ENCODE assay signal across 22 cellular contexts in genomic region chr3:115381573-115381912, GRCh38.
DNase-seq lines count a peak whose midpoint lies in the region; ATAC-seq and TF ChIP-seq lines count a peak whose summit lies in the region.
"Had no signal": no experiment of that assay in that cellular context is flagged by ENCODE, and none has a peak within 500 bp of the region (broad histone marks: within the 10 kb centered on the region; RNA-seq: fewer than 3 reads in every experiment).

No MANE protein-coding gene starts in this region.

- intact Hi-C loops in heart left ventricle (cut with DNase I) (loop anchor here in 5 of 10 donors (5.0 to 10.0 kb wide), 3 partner anchors 133 to 403 kb away; no protein-coding TSS in a partner anchor), testis (cut with DNase I; ENCODE audit: low total_unique reads) (no loop called here)

- H3K9me3 ChIP-seq in heart left ventricle (peaks cover 0 to 4% (median 0%) of the 10 kb centered on the region in 12 donors), testis (no peaks in the 10 kb centered on the region)
- H3K9me3 ChIP-seq: gastrocnemius medialis, ovary, SJCRH30, thyroid gland had no signal

- 8 to 33% (median 17%) methylated on average over 5 of the region's 5 CpGs for WGBS in heart left ventricle, 4 donors
- 34 to 45% methylated on average over 5 of the region's 5 CpGs for WGBS in testis, 2 donors

- H3K27me3 ChIP-seq in heart left ventricle (no peaks in the 10 kb centered on the region), testis (no peaks in the 10 kb centered on the region)
- H3K27me3 ChIP-seq: gastrocnemius medialis, ovary, SJCRH30, thyroid gland had no signal

- no peak overlapping the region for H3K4me3 Mint-ChIP-seq in brain
- H3K4me3 Mint-ChIP-seq: activated naive CD8-positive, alpha-beta T cell treated with anti-CD3 and anti-CD28 coated beads, Interleukin-2, amount 10 ng/mL, durations not matched to agents 7 days and 5 days; activated T-helper 17 cell treated with anti-CD3 and anti-CD28 coated beads, Interleukin-2, amount 50 U/mL, for 72 hours; naive B cell; stimulated activated naive B cell treated with anti-CD40 and anti-IgM and Interleukin-4, amounts not matched to agents 10 μg/mL and 1 μg/mL and 100 μg/mL, for 72 hours; T-helper 1 cell treated with Interleukin-12 subunit alpha and Interleukin-12 subunit beta and Interleukin-4 antibody, amounts not matched to agents 30 μg/mL and 1 μg/mL, for 36 hours had no signal

- TF ChIP-seq POLR2A in heart left ventricle (IDR thresholded peaks at IDR 0.05) (no peak), testis (IDR thresholded peaks at IDR 0.05) (no peak)

- H3K4me3 ChIP-seq in heart left ventricle (no peak overlapping the region), testis (no peak overlapping the region)
- H3K4me3 ChIP-seq: gastrocnemius medialis, ovary, SJCRH30, thyroid gland had no signal

- ATAC-seq in heart left ventricle = peak; percentile 88 to 96 (median 94)
- ATAC-seq: activated T-helper 17 cell treated with anti-CD3 and anti-CD28 coated beads, Interleukin-2, amount 50 U/mL, for 72 hours; gastrocnemius medialis; HCT116 had no signal

- H3K36me3 Mint-ChIP-seq in brain = no peaks in the 10 kb centered on the region
- H3K36me3 Mint-ChIP-seq: activated naive CD8-positive, alpha-beta T cell treated with anti-CD3 and anti-CD28 coated beads, Interleukin-2, amount 10 ng/mL, durations not matched to agents 7 days and 5 days; stimulated activated naive B cell treated with anti-CD40 and anti-IgM and Interleukin-4, amounts not matched to agents 10 μg/mL and 1 μg/mL and 100 μg/mL, for 72 hours had no signal

- peaks cover 8% of the 10 kb centered on the region for H3K4me1 Mint-ChIP-seq in brain
- H3K4me1 Mint-ChIP-seq: activated naive CD8-positive, alpha-beta T cell treated with anti-CD3 and anti-CD28 coated beads, Interleukin-2, amount 10 ng/mL, durations not matched to agents 7 days and 5 days; activated T-helper 17 cell treated with anti-CD3 and anti-CD28 coated beads, Interleukin-2, amount 50 U/mL, for 72 hours; naive B cell; stimulated activated naive B cell treated with anti-CD40 and anti-IgM and Interleukin-4, amounts not matched to agents 10 μg/mL and 1 μg/mL and 100 μg/mL, for 72 hours had no signal

- H3K27ac ChIP-seq in heart left ventricle (peak overlapping the region in 6 of 12 donors; percentile 7 to 49 (median 32)), testis (no peak overlapping the region)
- H3K27ac ChIP-seq: gastrocnemius medialis, ovary, SJCRH30, thyroid gland had no signal

- H3K4me1 ChIP-seq in heart left ventricle (peaks cover 0 to 19% (median 2%) of the 10 kb centered on the region in 12 donors), testis (peaks cover 4% of the 10 kb centered on the region)
- H3K4me1 ChIP-seq: gastrocnemius medialis, SJCRH30, thyroid gland had no signal

- H3K36me3 ChIP-seq in heart left ventricle = no peaks in the 10 kb centered on the region
- no peaks in the 10 kb centered on the region for H3K36me3 ChIP-seq in testis (ENCODE audit: low read depth, missing control alignments)
- H3K36me3 ChIP-seq: gastrocnemius medialis, ovary, SJCRH30, thyroid gland had no signal

- H3K27me3 Mint-ChIP-seq in brain = no peaks in the 10 kb centered on the region
- H3K27me3 Mint-ChIP-seq: activated T-helper 17 cell treated with anti-CD3 and anti-CD28 coated beads, Interleukin-2, amount 50 U/mL, for 72 hours had no signal

- DNase-seq in NCI-H1105 treated with DMSO at 0.1 percent for 48 hours (lab: John Stamatoyannopoulos, UW) (peak; percentile 35), heart left ventricle (peak; percentile 60 to 82 (median 61)), testis (peak; percentile 69), H4 (ENCODE audit: low spot score) (no peak), NCI-H1436 treated with DMSO at 0.1 percent for 48 hours (lab: John Stamatoyannopoulos, UW) (no peak), NOMO-1 treated with dmso at 0.1 percent for 144 hours (lab: John Stamatoyannopoulos, UW; ENCODE audit: unreplicated experiment) (no peak)
- DNase-seq: activated CD4-positive, alpha-beta T cell treated with anti-CD3 and anti-CD28 coated beads, Interleukin-2, amount 50 U/mL, for 1 hour; activated naive CD8-positive, alpha-beta T cell treated with anti-CD3 and anti-CD28 coated beads, Interleukin-2, amount 10 ng/mL, durations not matched to agents 7 days and 5 days; gastrocnemius medialis; naive B cell; NCI-H1092 treated with DMSO at 0.1 percent for 48 hours; NCI-H2107; NCI-H526 treated with DMSO at 0.1 percent for 48 hours; ovary; SJCRH30; stimulated activated CD4-positive, alpha-beta T cell treated with anti-CD3 and anti-CD28 coated beads, Interleukin-2, amount 100 ng/mL, for 24 hours; stimulated activated naive B cell treated with anti-CD40 and anti-IgM and Interleukin-4, amounts not matched to agents 10 μg/mL and 1 μg/mL and 100 μg/mL, for 72 hours; thyroid gland had no signal

- peaks cover 0 to 13% (median 0%) of the 10 kb centered on the region in 5 experiments for H3K9me3 Mint-ChIP-seq in brain
- H3K9me3 Mint-ChIP-seq: activated naive CD8-positive, alpha-beta T cell treated with anti-CD3 and anti-CD28 coated beads, Interleukin-2, amount 10 ng/mL, durations not matched to agents 7 days and 5 days; activated T-helper 17 cell treated with anti-CD3 and anti-CD28 coated beads, Interleukin-2, amount 50 U/mL, for 72 hours; T-helper 1 cell treated with Interleukin-12 subunit alpha and Interleukin-12 subunit beta and Interleukin-4 antibody, amounts not matched to agents 30 μg/mL and 1 μg/mL, for 36 hours had no signal

- TF ChIP-seq CTCF in brain (conservative IDR thresholded peaks at IDR 0.05) (no peak), heart left ventricle (IDR thresholded peaks at IDR 0.05) (no peak), testis (IDR thresholded peaks at IDR 0.05) (no peak)

- peak overlapping the region in 3 of 5 experiments; percentile 14 to 96 (median 77) for H3K27ac Mint-ChIP-seq in brain
- H3K27ac Mint-ChIP-seq: activated naive CD8-positive, alpha-beta T cell treated with anti-CD3 and anti-CD28 coated beads, Interleukin-2, amount 10 ng/mL, durations not matched to agents 7 days and 5 days; activated T-helper 17 cell treated with anti-CD3 and anti-CD28 coated beads, Interleukin-2, amount 50 U/mL, for 72 hours; naive B cell; stimulated activated naive B cell treated with anti-CD40 and anti-IgM and Interleukin-4, amounts not matched to agents 10 μg/mL and 1 μg/mL and 100 μg/mL, for 72 hours; T-helper 1 cell treated with Interleukin-12 subunit alpha and Interleukin-12 subunit beta and Interleukin-4 antibody, amounts not matched to agents 30 μg/mL and 1 μg/mL, for 36 hours had no signal

Comparison
In these comparisons a context has a peak if more than half of its experiments do, and no peak if none do; other contexts are left out.
1. DNase-seq: peak in NCI-H1105 treated with DMSO at 0.1 percent for 48 hours (single experiment), heart left ventricle (5 of 5) and testis (single experiment); none in H4 (single experiment), NCI-H1436 treated with DMSO at 0.1 percent for 48 hours (single experiment) and NOMO-1 treated with dmso at 0.1 percent for 144 hours (single experiment).